ENCODE assay signal across 10 cellular contexts in genomic region chr3:172580680-172581079, GRCh38. TPM values are rescaled to one million over a fixed set of nuclear protein-coding genes. Genes with fewer than 3 reads are reported as not detected.
DNase-seq lines count a peak whose midpoint lies in the region; ATAC-seq, FAIRE-seq and TF ChIP-seq lines count a peak whose summit lies in the region.
"Had no signal": no experiment of that assay in that cellular context is flagged by ENCODE, and none has a peak within 500 bp of the region (broad histone marks: within the 10 kb centered on the region; RNA-seq: fewer than 3 reads in every experiment).

No MANE protein-coding gene starts in this region.

- no peak for TF ChIP-seq CTCF in mammary epithelial cell (conservative IDR thresholded peaks at IDR 0.05 in 1 of 2, IDR thresholded peaks at IDR 0.05 in 1 of 2; ENCODE audit: extremely low read depth in 1 of 2, insufficient read depth in 1 of 2, low read depth in 1 of 2, low read length in 2 of 2)

- no peak overlapping the region for H3K4me3 ChIP-seq in mammary epithelial cell (replicated peaks in 1 of 3; ENCODE audit: insufficient read depth in 1 of 3, low read depth in 2 of 3, low read length in 3 of 3)
- H3K4me3 ChIP-seq: cardiac muscle cell had no signal

- no peaks in the 10 kb centered on the region for H3K79me2 ChIP-seq in mammary epithelial cell (ENCODE audit: insufficient read depth, low read length)

- 81% methylated on average over 1 of the region's 1 CpG for WGBS in mammary epithelial cell (ENCODE audit: low coverage, missing lambda C conversion rate)

- H4K20me1 ChIP-seq in mammary epithelial cell (ENCODE audit: insufficient read depth, low read length), result no peaks in the 10 kb centered on the region

- CTCF ChIA-PET in mammary epithelial cell (lab: Charles Lee; ENCODE audit: low non-redundant PET), result no interaction called here

- ATAC-seq in GM21526 (IDR thresholded peaks at IDR 0.05; ENCODE audit: low FRiP score, unreplicated experiment), result peak; percentile 85
- ATAC-seq in HG03558 (IDR thresholded peaks at IDR 0.05; ENCODE audit: extremely low read depth, unreplicated experiment), result peak; percentile 68
- ATAC-seq: Panc1 had no signal

- H3K27me3 ChIP-seq in mammary epithelial cell (ENCODE audit: insufficient read depth, low read length), result no peaks in the 10 kb centered on the region
- H3K27me3 ChIP-seq: cardiac muscle cell had no signal

- peak; percentile 88 for FAIRE-seq in GM18507 (lab: Jason Lieb, UNC)

- DNase-seq in GM18507 (ENCODE audit: extremely low spot score, insufficient read length, low read depth), result no peak
- DNase-seq in globus pallidus (ENCODE audit: low spot score), result peak; percentile 39
- no peak for DNase-seq in DMS79 treated with DMSO at 0.1 percent for 48 hours (lab: John Stamatoyannopoulos, UW)
- no peak for DNase-seq in NCI-H1436 (lab: John Stamatoyannopoulos, UW)
- no peak for DNase-seq in mammary epithelial cell
- DNase-seq in GDM1 (lab: John Stamatoyannopoulos, UW), result no peak

- in situ Hi-C loops in mammary epithelial cell (cut with MboI; ENCODE audit: low sequenced_read_pairs in 2 of 2), result no loop called here

- H2AFZ ChIP-seq in mammary epithelial cell (ENCODE audit: low read depth, low read length), result no peak overlapping the region

- peaks cover 19% of the 10 kb centered on the region for H3K4me1 ChIP-seq in mammary epithelial cell (ENCODE audit: insufficient read depth, low read length)

- no peaks in the 10 kb centered on the region for H3K36me3 ChIP-seq in mammary epithelial cell (ENCODE audit: insufficient read depth, low read length)
- H3K36me3 ChIP-seq: cardiac muscle cell had no signal

- no peak overlapping the region for H3K9ac ChIP-seq in mammary epithelial cell (ENCODE audit: insufficient read depth, low read length)

- H3K4me2 ChIP-seq in mammary epithelial cell (ENCODE audit: insufficient read depth, low read depth, low read length), result no peak overlapping the region

- H3K9me3 ChIP-seq in mammary epithelial cell (replicated peaks; ENCODE audit: insufficient read depth, low read length), result no peaks in the 10 kb centered on the region

- intact Hi-C loops in mammary epithelial cell (cut with micrococcal nuclease), result no loop called here

- dilution Hi-C loops in mammary epithelial cell (cut with HindIII; ENCODE audit: low sequenced_read_pairs), result loop anchor here (10.0 kb wide), 1 partner anchor 66 kb away; no protein-coding TSS in a partner anchor

- BruUV-seq in mammary epithelial cell (replicated peaks; lab: Mats Ljungman, UMichigan), result no TSS peak

- no peak overlapping the region for H3K27ac ChIP-seq in mammary epithelial cell (ENCODE audit: insufficient read depth, low read depth, low read length)
- H3K27ac ChIP-seq: cardiac muscle cell had no signal

RNA-seq across cellular contexts. Expression of gene TNFSF10, which starts 57.5 kb away (rescaled TPM):
- total RNA-seq in mammary epithelial cell, result 1 to 10 TPM; 2.8 to 3.2 TPM
- 4.3 TPM for polyA plus RNA-seq in mammary epithelial cell
- polyA minus RNA-seq in mammary epithelial cell, result not detected
- total RNA-seq: cardiac muscle cell had no signal
- polyA plus RNA-seq: cardiac muscle cell had no signal
